In genomic region chr13:58455094-58455493, GRCh38 we compare ENCODE assay signal across 29 cellular contexts.
"Had no signal": no experiment of that assay in that cellular context is flagged by ENCODE, and none has a peak within 500 bp of the region (broad histone marks: within the 10 kb centered on the region; RNA-seq: fewer than 3 reads in every experiment).

No MANE protein-coding gene starts in this region.

- H3K36me3 Mint-ChIP-seq: stimulated activated effector memory CD8-positive, alpha-beta T cell treated with anti-CD3 and anti-CD28 coated beads, Interleukin-12 subunit alpha, Interleukin-12 subunit beta, amount 100 ng/mL, for 72 hours; stimulated activated memory B cell treated with anti-CD40 and anti-IgM and Interleukin-4, amounts not matched to agents 10 μg/mL and 1 μg/mL and 100 μg/mL, for 72 hours; stimulated activated naive B cell treated with anti-CD40 and anti-IgM and Interleukin-4, amounts not matched to agents 10 μg/mL and 1 μg/mL and 100 μg/mL, for 72 hours; type B pancreatic cell had no signal

- H3K27ac Mint-ChIP-seq: stimulated activated effector memory CD8-positive, alpha-beta T cell treated with anti-CD3 and anti-CD28 coated beads, Interleukin-12 subunit alpha, Interleukin-12 subunit beta, amount 100 ng/mL, for 72 hours; stimulated activated memory B cell treated with anti-CD40 and anti-IgM and Interleukin-4, amounts not matched to agents 10 μg/mL and 1 μg/mL and 100 μg/mL, for 72 hours; stimulated activated naive B cell treated with anti-CD40 and anti-IgM and Interleukin-4, amounts not matched to agents 10 μg/mL and 1 μg/mL and 100 μg/mL, for 72 hours; stimulated activated naive CD8-positive, alpha-beta T cell treated with anti-CD3 and anti-CD28 coated beads, Interleukin-15, amount 100 ng/mL, for 72 hours; stimulated activated naive CD8-positive, alpha-beta T cell treated with anti-CD3 and anti-CD28 coated beads, Interleukin-15, Interleukin-2, amounts not matched to agents 100 ng/mL and 50 ng/mL, for 24 hours; type B pancreatic cell had no signal

- H3K36me3 ChIP-seq: stomach, suprapubic skin, thoracic aorta, thyroid gland, tibial artery, tibial nerve, transverse colon, upper lobe of left lung, upper lobe of right lung, uterus, vagina had no signal

- H3K4me3 Mint-ChIP-seq: stimulated activated effector memory CD8-positive, alpha-beta T cell treated with anti-CD3 and anti-CD28 coated beads, Interleukin-12 subunit alpha, Interleukin-12 subunit beta, amount 100 ng/mL, for 72 hours; stimulated activated memory B cell treated with anti-CD40 and anti-IgM and Interleukin-4, amounts not matched to agents 10 μg/mL and 1 μg/mL and 100 μg/mL, for 72 hours; stimulated activated naive B cell treated with anti-CD40 and anti-IgM and Interleukin-4, amounts not matched to agents 10 μg/mL and 1 μg/mL and 100 μg/mL, for 72 hours; stimulated activated naive CD8-positive, alpha-beta T cell treated with anti-CD3 and anti-CD28 coated beads, Interleukin-15, amount 100 ng/mL, for 72 hours; stimulated activated naive CD8-positive, alpha-beta T cell treated with anti-CD3 and anti-CD28 coated beads, Interleukin-15, Interleukin-2, amounts not matched to agents 100 ng/mL and 50 ng/mL, for 24 hours; type B pancreatic cell had no signal

- DNase-seq: stimulated activated CD4-positive, alpha-beta T cell treated with anti-CD3 and anti-CD28 coated beads, Interleukin-2, amount 100 ng/mL, for 48 hours; stimulated activated CD4-positive, alpha-beta T cell treated with anti-CD3 and anti-CD28 coated beads, Interleukin-4, amount 100 ng/mL, for 1 hour; stimulated activated CD4-positive, alpha-beta T cell treated with anti-CD3 and anti-CD28 coated beads, Interleukin-4, amount 100 ng/mL, for 24 hours; stimulated activated CD4-positive, alpha-beta T cell treated with anti-CD3 and anti-CD28 coated beads, Interleukin-4, amount 100 ng/mL, for 4 hours; stimulated activated CD8-positive, alpha-beta memory T cell treated with anti-CD3 and anti-CD28 coated beads, Interleukin-4, amount 100 ng/mL, for 48 hours; stimulated activated naive B cell treated with anti-CD40 and anti-IgM and Interleukin-4, amounts not matched to agents 10 μg/mL and 1 μg/mL and 100 μg/mL, for 72 hours; stimulated activated naive CD4-positive, alpha-beta T cell; stimulated activated naive CD4-positive, alpha-beta T cell treated with Interleukin-2 at 50 U/mL for 16 hours; stimulated activated naive CD8-positive, alpha-beta T cell treated with anti-CD3 and anti-CD28 coated beads, Interleukin-15, amount 100 ng/mL, for 72 hours; stimulated activated naive CD8-positive, alpha-beta T cell treated with anti-CD3 and anti-CD28 coated beads, Interleukin-15, Interleukin-2, amounts not matched to agents 100 U/mL and 50 U/mL, for 24 hours; stomach; substantia nigra; testis; thyroid gland; tibial artery; transverse colon; trophoblast cell; upper lobe of left lung; upper lobe of right lung; uterus had no signal

- ATAC-seq: stimulated activated effector memory CD8-positive, alpha-beta T cell treated with anti-CD3 and anti-CD28 coated beads, Interleukin-12 subunit alpha, Interleukin-12 subunit beta, amount 100 ng/mL, for 72 hours; stimulated activated memory B cell treated with anti-CD40 and anti-IgM and Interleukin-4, amounts not matched to agents 10 μg/mL and 1 μg/mL and 100 μg/mL, for 72 hours; stimulated activated naive B cell treated with anti-CD40 and anti-IgM and Interleukin-4, amounts not matched to agents 10 μg/mL and 1 μg/mL and 100 μg/mL, for 72 hours; stimulated activated naive CD8-positive, alpha-beta T cell treated with anti-CD3 and anti-CD28 coated beads, Interleukin-15, amount 100 ng/mL, for 72 hours; stimulated activated naive CD8-positive, alpha-beta T cell treated with anti-CD3 and anti-CD28 coated beads, Interleukin-15, Interleukin-2, amounts not matched to agents 100 U/mL and 50 U/mL, for 24 hours; upper lobe of right lung had no signal

- H3K27me3 ChIP-seq: stomach, suprapubic skin, testis, thyroid gland, tibial artery, tibial nerve, transverse colon, upper lobe of left lung, upper lobe of right lung, uterus, vagina had no signal

- H3K4me1 ChIP-seq: suprapubic skin, testis, thyroid gland, tibial artery, tibial nerve, transverse colon, upper lobe of left lung, upper lobe of right lung, uterus, vagina had no signal

- H3K4me1 Mint-ChIP-seq: stimulated activated effector memory CD8-positive, alpha-beta T cell treated with anti-CD3 and anti-CD28 coated beads, Interleukin-12 subunit alpha, Interleukin-12 subunit beta, amount 100 ng/mL, for 72 hours; stimulated activated memory B cell treated with anti-CD40 and anti-IgM and Interleukin-4, amounts not matched to agents 10 μg/mL and 1 μg/mL and 100 μg/mL, for 72 hours; stimulated activated naive B cell treated with anti-CD40 and anti-IgM and Interleukin-4, amounts not matched to agents 10 μg/mL and 1 μg/mL and 100 μg/mL, for 72 hours; stimulated activated naive CD8-positive, alpha-beta T cell treated with anti-CD3 and anti-CD28 coated beads, Interleukin-15, amount 100 ng/mL, for 72 hours had no signal

- H3K27ac ChIP-seq: stomach, suprapubic skin, testis, thoracic aorta, thyroid gland, tibial artery, tibial nerve, transverse colon, upper lobe of left lung, upper lobe of right lung, uterus, vagina had no signal

- H3K4me3 ChIP-seq: stomach, suprapubic skin, testis, thoracic aorta, thyroid gland, tibial artery, tibial nerve, transverse colon, upper lobe of left lung, upper lobe of right lung, uterus, vagina had no signal

- FAIRE-seq: urothelium cell line had no signal

- H3K27me3 Mint-ChIP-seq: stimulated activated memory B cell treated with anti-CD40 and anti-IgM and Interleukin-4, amounts not matched to agents 10 μg/mL and 1 μg/mL and 100 μg/mL, for 72 hours; stimulated activated naive B cell treated with anti-CD40 and anti-IgM and Interleukin-4, amounts not matched to agents 10 μg/mL and 1 μg/mL and 100 μg/mL, for 72 hours; stimulated activated naive CD8-positive, alpha-beta T cell treated with anti-CD3 and anti-CD28 coated beads, Interleukin-15, amount 100 ng/mL, for 72 hours; stimulated activated naive CD8-positive, alpha-beta T cell treated with anti-CD3 and anti-CD28 coated beads, Interleukin-15, Interleukin-2, amounts not matched to agents 100 ng/mL and 50 ng/mL, for 24 hours; type B pancreatic cell had no signal

- H3K9me3 ChIP-seq: suprapubic skin, testis, thoracic aorta, thyroid gland, tibial artery, upper lobe of left lung, vagina had no signal
